ENCODE assay signal across 1 cellular context in genomic region chr20:61929971-61930666, GRCh38.
A peak's percentile ranks its signal among the peaks of the same experiment; 100 is the strongest.
TF ChIP-seq lines count a peak whose summit lies in the region.

No MANE protein-coding gene starts in this region.

TF ChIP-seq in K562, 482 proteins besides CTCF, POLR2A, EP300 and RAD21 (continued from another document):
- TF ChIP-seq HBP1 (CRISPR knock-in tag; IDR thresholded peaks at IDR 0.05): no peak
- peak; percentile 33 for TF ChIP-seq NFYB (IDR thresholded peaks at IDR 0.05; ENCODE audit: extremely low read depth, insufficient read length)
- TF ChIP-seq BRF2 (IDR thresholded peaks at IDR 0.05; ENCODE audit: borderline replicate concordance, insufficient read depth, insufficient read length): no peak
- TF ChIP-seq KLF6 (CRISPR knock-in tag; IDR thresholded peaks at IDR 0.05; ENCODE audit: borderline replicate concordance): no peak
- TF ChIP-seq ZNF668 (CRISPR knock-in tag; IDR thresholded peaks at IDR 0.05): no peak
- TF ChIP-seq HOXB6 (CRISPR knock-in tag; IDR thresholded peaks at IDR 0.05; ENCODE audit: borderline replicate concordance): no peak
- TF ChIP-seq HNRNPUL1 (IDR thresholded peaks at IDR 0.05; ENCODE audit: low read length): no peak
- TF ChIP-seq ZNF551 (CRISPR knock-in tag; IDR thresholded peaks at IDR 0.05): no peak
- no peak for TF ChIP-seq ZNF780A (CRISPR knock-in tag; IDR thresholded peaks at IDR 0.05)
- peak; percentile 62 for TF ChIP-seq USF2 (CRISPR knock-in tag; IDR thresholded peaks at IDR 0.05)
- TF ChIP-seq RBM25 (IDR thresholded peaks at IDR 0.05; ENCODE audit: low read depth, low read length, severe bottlenecking): no peak
- no peak for TF ChIP-seq FOXP4 (CRISPR knock-in tag; IDR thresholded peaks at IDR 0.05; ENCODE audit: borderline replicate concordance)
- TF ChIP-seq TAF7 (tag; IDR thresholded peaks at IDR 0.05): no peak
TF ChIP-seq in K562: peak in this region for 4.
